In the genomic region with DNA sequence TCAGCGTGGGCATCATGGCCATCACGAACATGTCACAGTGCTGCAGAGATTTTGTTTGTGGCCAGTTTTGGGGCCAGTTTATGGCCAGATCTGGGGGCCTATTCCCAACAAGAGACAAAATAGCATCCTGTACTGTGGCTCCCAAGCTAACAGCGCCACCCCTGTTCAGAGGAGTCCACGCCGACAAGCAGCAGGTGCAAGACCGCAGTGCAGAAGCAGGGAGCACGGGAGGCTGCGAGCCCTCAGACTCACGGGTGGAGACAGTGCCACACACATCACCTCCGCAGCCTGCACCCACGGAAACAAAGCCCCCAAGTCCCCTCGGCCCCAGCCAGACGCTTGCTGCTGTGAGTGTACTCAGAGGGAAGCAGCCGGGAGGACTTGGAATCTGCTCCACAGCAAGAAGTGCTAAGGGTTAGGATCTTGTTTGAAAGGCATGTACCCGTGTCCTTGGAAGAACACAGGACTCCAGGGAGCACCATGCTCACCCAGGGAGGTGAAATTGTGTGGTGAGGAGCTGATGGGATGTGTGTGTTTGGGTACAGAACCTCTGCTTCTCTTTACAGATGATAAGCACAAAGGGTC, we compare ENCODE assay signal across 10 cellular contexts. TPM values are rescaled to one million over a fixed set of nuclear protein-coding genes. Genes with fewer than 3 reads are reported as not detected.
DNase-seq lines count a peak whose midpoint lies in the region; ATAC-seq and TF ChIP-seq lines count a peak whose summit lies in the region.
"Had no signal": no experiment of that assay in that cellular context is flagged by ENCODE, and none has a peak within 500 bp of the region (broad histone marks: within the 10 kb centered on the region; RNA-seq: fewer than 3 reads in every experiment).

No MANE protein-coding gene starts in this region.

- H3K4me3 ChIP-seq in AG10803 (ENCODE audit: low read length) (no peak overlapping the region), fibroblast of villous mesenchyme (ENCODE audit: low read depth, low read length) (no peak overlapping the region)
- H3K4me3 ChIP-seq in effector memory CD4-positive, alpha-beta T cell (ENCODE audit: insufficient read depth, low read depth, low read length, poor library complexity, severe bottlenecking), result no peak overlapping the region

- peak; percentile 5 for DNase-seq in AG10803 (ENCODE audit: low read depth)
- peak in 11 of 34 experiments; percentile 2 to 36 (median 15) for DNase-seq in T-cell
- no peak for DNase-seq in fibroblast of villous mesenchyme (ENCODE audit: low read depth)
- no peak for DNase-seq in effector memory CD4-positive, alpha-beta T cell
- DNase-seq in hypothalamus (lab: John Stamatoyannopoulos, UW), result no peak
- DNase-seq: NCI-H774 had no signal

- TF ChIP-seq CTCF in AG10803 (conservative IDR thresholded peaks at IDR 0.05; ENCODE audit: low read length), result peak; percentile 36
- peak; percentile 44 for TF ChIP-seq CTCF in GM12874 (IDR thresholded peaks at IDR 0.05; ENCODE audit: insufficient read depth, low read depth, low read length)
- peak; percentile 51 for TF ChIP-seq CTCF in fibroblast of villous mesenchyme (IDR thresholded peaks at IDR 0.05; ENCODE audit: insufficient read depth, low read depth, low read length)

- POLR2A ChIA-PET in T-cell (lab: Charles Lee), result interaction anchor here in 1 of 2 donors (0.5 kb wide), 1 partner anchor 23 kb away, joined by 7 read pairs; no protein-coding TSS in a partner anchor

- no peaks in the 10 kb centered on the region for H3K36me3 Mint-ChIP-seq in T-cell

- H3K27ac Mint-ChIP-seq in T-cell, result no peak overlapping the region

- H3K4me1 ChIP-seq in effector memory CD4-positive, alpha-beta T cell (ENCODE audit: control insufficient read depth, insufficient read depth, low read length, poor library complexity, severe bottlenecking), result no peaks in the 10 kb centered on the region

- CTCF ChIA-PET in T-cell (lab: Charles Lee), result interaction anchor here in 1 of 2 donors (1.1 kb wide), 1 partner anchor 9 kb away, joined by 3 read pairs; no protein-coding TSS in a partner anchor

- no peaks in the 10 kb centered on the region for H3K9me3 Mint-ChIP-seq in T-cell

- H3K4me1 Mint-ChIP-seq in T-cell, result no peaks in the 10 kb centered on the region

- peaks cover 0 to 2% of the 10 kb centered on the region in 2 donors for H3K27me3 Mint-ChIP-seq in T-cell

- peak in 3 of 4 experiments; percentile 43 to 52 (median 44) for ATAC-seq in T-cell (replicated peaks in 1 of 4)
- no peak for ATAC-seq in HG03342 (IDR thresholded peaks at IDR 0.05; ENCODE audit: unreplicated experiment)
- ATAC-seq in HG03442 (IDR thresholded peaks at IDR 0.05; ENCODE audit: unreplicated experiment), result no peak
- ATAC-seq: sciatic nerve had no signal

- H3K27me3 ChIP-seq in effector memory CD4-positive, alpha-beta T cell (replicated peaks; ENCODE audit: control insufficient read depth, insufficient read depth, low read length, poor library complexity, severe bottlenecking), result no peaks in the 10 kb centered on the region

- H3K9me3 ChIP-seq in effector memory CD4-positive, alpha-beta T cell (ENCODE audit: control insufficient read depth, low read length), result no peaks in the 10 kb centered on the region

- H3K36me3 ChIP-seq in effector memory CD4-positive, alpha-beta T cell (ENCODE audit: control insufficient read depth, insufficient read depth, low read length), result no peaks in the 10 kb centered on the region

- H3K27ac ChIP-seq in effector memory CD4-positive, alpha-beta T cell (ENCODE audit: insufficient read depth, low read length, poor library complexity, severe bottlenecking), result no peak overlapping the region

- H3K4me3 Mint-ChIP-seq in T-cell, result no peak overlapping the region

RNA-seq across cellular contexts. Expression of a gene that starts 7.1 kb away (rescaled TPM):
- under 1 TPM in 4 of 5 donors, not detected in 1; 0.19 to 0.73 (median 0.39) TPM for total RNA-seq in T-cell
- 0.32 TPM in 1 of 2 replicates, not detected in the other for total RNA-seq in fibroblast of villous mesenchyme

RNA-seq across cellular contexts. Expression of a gene that starts 34.0 kb away (rescaled TPM):
- 10 to 100 TPM; 19.5 to 36.8 (median 32.1) TPM for total RNA-seq in T-cell
- 12.6 and 20.3 TPM in 2 replicates for total RNA-seq in fibroblast of villous mesenchyme

Comparison
In these comparisons a context has a peak if more than half of its experiments do, and no peak if none do; other contexts are left out.
1. ATAC-seq: peak in T-cell (3 of 4); none in HG03342 (single experiment) and HG03442 (single experiment).
2. Peak in every context shown above with its lines, with median percentiles within 50 percentile points of each other: CTCF ChIP-seq.